Comparison of ENCODE assay signal across 16 cellular contexts in the genomic region with DNA sequence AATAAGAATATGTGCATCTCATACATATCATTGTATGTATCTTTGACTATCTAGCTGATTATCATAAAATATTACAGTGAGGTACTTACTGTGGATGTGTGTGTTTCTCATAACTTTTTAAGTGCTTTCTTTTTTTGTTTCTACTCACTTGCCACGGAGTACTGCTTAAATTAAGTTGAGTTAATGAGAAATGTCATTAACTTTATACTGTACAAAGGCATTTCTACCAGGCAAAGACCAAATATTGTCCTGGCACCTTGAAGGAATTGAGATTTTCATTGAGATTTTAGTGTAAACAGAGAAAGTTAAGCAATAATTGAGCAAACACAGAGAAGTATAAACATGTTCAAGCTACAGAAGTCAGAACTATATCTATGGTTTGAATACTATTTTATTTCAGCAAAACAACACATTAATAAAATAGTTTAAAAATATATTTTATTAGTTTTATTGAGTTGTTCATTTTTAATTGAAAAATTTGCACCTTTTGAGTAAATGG.
DNase-seq lines count a peak whose midpoint lies in the region; ATAC-seq, FAIRE-seq and TF ChIP-seq lines count a peak whose summit lies in the region.
"Had no signal": no experiment of that assay in that cellular context is flagged by ENCODE, and none has a peak within 500 bp of the region (broad histone marks: within the 10 kb centered on the region; RNA-seq: fewer than 3 reads in every experiment).

No MANE protein-coding gene starts in this region.

- TF ChIP-seq POLR2A in body of pancreas (IDR thresholded peaks at IDR 0.05) (no peak), right lobe of liver (IDR thresholded peaks at IDR 0.05) (no peak)

- H3K36me3 ChIP-seq in body of pancreas (replicated peaks in 1 of 2; ENCODE audit: insufficient read depth in 1 of 2, low read depth in 2 of 2), result no peaks in the 10 kb centered on the region
- no peaks in the 10 kb centered on the region for H3K36me3 ChIP-seq in right lobe of liver
- no peaks in the 10 kb centered on the region for H3K36me3 ChIP-seq in ascending aorta
- H3K36me3 ChIP-seq: BE2C, HAP-1 had no signal

- no peak for DNase-seq in body of pancreas
- DNase-seq in frontal cortex (ENCODE audit: low spot score in 2 of 2), result no peak
- DNase-seq in right lobe of liver, result no peak
- DNase-seq in ascending aorta (ENCODE audit: low spot score in 2 of 2), result no peak
- DNase-seq in immature natural killer cell, result no peak
- DNase-seq: ACHN; BE2C; C1 segment of cervical spinal cord; CD4-positive, CD25-positive, alpha-beta regulatory T cell; CD8-positive, alpha-beta memory T cell; COR-L47; GM23248 had no signal

- no peaks in the 10 kb centered on the region for H3K4me1 Mint-ChIP-seq in immature natural killer cell
- H3K4me1 Mint-ChIP-seq: CD4-positive, CD25-positive, alpha-beta regulatory T cell; CD8-positive, alpha-beta memory T cell had no signal

- intact Hi-C loops in body of pancreas (cut with DNase I), result no loop called here
- intact Hi-C loops in right lobe of liver (cut with DNase I), result no loop called here
- intact Hi-C loops in ascending aorta (cut with DNase I), result no loop called here

- TF ChIP-seq CTCF in body of pancreas (IDR thresholded peaks at IDR 0.05), result no peak
- TF ChIP-seq CTCF in right lobe of liver (IDR thresholded peaks at IDR 0.05), result no peak
- no peak for TF ChIP-seq CTCF in ascending aorta (IDR thresholded peaks at IDR 0.05)

- H3K4me3 Mint-ChIP-seq in immature natural killer cell, result no peak overlapping the region
- H3K4me3 Mint-ChIP-seq: CD4-positive, CD25-positive, alpha-beta regulatory T cell; CD8-positive, alpha-beta memory T cell had no signal

- WGBS in body of pancreas, 2 donors, result 9% methylated on average over 1 of the region's 1 CpG
- 23% methylated on average over 1 of the region's 1 CpG for WGBS in right lobe of liver (ENCODE audit: insufficient coverage, low coverage, low lambda C conversion rate, missing lambda C conversion rate)

- no peak overlapping the region for H3K27ac Mint-ChIP-seq in immature natural killer cell
- H3K27ac Mint-ChIP-seq: CD4-positive, CD25-positive, alpha-beta regulatory T cell; CD8-positive, alpha-beta memory T cell had no signal

- peak; percentile 33 for ATAC-seq in body of pancreas
- ATAC-seq in right lobe of liver, result peak in 3 of 4 donors; percentile 24 to 61 (median 55)
- no peak for ATAC-seq in GM19395 (IDR thresholded peaks at IDR 0.05; ENCODE audit: unreplicated experiment)

- peak; percentile 92 for FAIRE-seq in frontal cortex (lab: Jason Lieb, UNC)
- FAIRE-seq: GM12891, GM19239 had no signal

- H3K27me3 ChIP-seq in body of pancreas (no peaks in the 10 kb centered on the region), right lobe of liver (no peaks in the 10 kb centered on the region), ascending aorta (no peaks in the 10 kb centered on the region)
- H3K27me3 ChIP-seq: BE2C had no signal

- H3K27ac ChIP-seq in body of pancreas (no peak overlapping the region), right lobe of liver (no peak overlapping the region), ascending aorta (no peak overlapping the region)
- H3K27ac ChIP-seq: GM23248 had no signal

- H3K4me1 ChIP-seq in body of pancreas (no peaks in the 10 kb centered on the region), right lobe of liver (peaks cover 0 to 7% (median 0%) of the 10 kb centered on the region in 4 donors), ascending aorta (no peaks in the 10 kb centered on the region)
- H3K4me1 ChIP-seq: BE2C, HAP-1 had no signal

- H3K9me3 ChIP-seq in body of pancreas (no peaks in the 10 kb centered on the region), right lobe of liver (no peaks in the 10 kb centered on the region), ascending aorta (no peaks in the 10 kb centered on the region)
- H3K9me3 ChIP-seq: BE2C, HAP-1 had no signal

- H3K9me3 Mint-ChIP-seq in immature natural killer cell, result peaks cover 3 to 41% (median 12%) of the 10 kb centered on the region in 6 donors

- H3K27me3 Mint-ChIP-seq in immature natural killer cell (ENCODE audit: low read depth in 3 of 3), result no peaks in the 10 kb centered on the region
- H3K27me3 Mint-ChIP-seq: CD4-positive, CD25-positive, alpha-beta regulatory T cell; CD8-positive, alpha-beta memory T cell had no signal

- no peaks in the 10 kb centered on the region for H3K36me3 Mint-ChIP-seq in immature natural killer cell
- H3K36me3 Mint-ChIP-seq: CD4-positive, CD25-positive, alpha-beta regulatory T cell; CD8-positive, alpha-beta memory T cell had no signal

- H3K4me3 ChIP-seq in body of pancreas (no peak overlapping the region), right lobe of liver (no peak overlapping the region), ascending aorta (no peak overlapping the region)
- H3K4me3 ChIP-seq: GM23248, HAP-1 had no signal
